ENCODE assay signal across 8 cellular contexts in genomic region chr6:36129889-36130671, GRCh38. TPM values are rescaled to one million over a fixed set of nuclear protein-coding genes. Genes with fewer than 3 reads are reported as not detected.
DNase-seq lines count a peak whose midpoint lies in the region; ATAC-seq, FAIRE-seq and TF ChIP-seq lines count a peak whose summit lies in the region.

Gene MAPK13, plus strand, starts transcription at chr6:36130513. Its CDS starts 70 bp downstream, at chr6:36130583.

- no peaks in the 10 kb centered on the region for H3K9me1 ChIP-seq in keratinocyte (ENCODE audit: control insufficient read depth, extremely low read depth, insufficient read depth, low read length)

- H3K27me3 ChIP-seq in adrenal gland (no peaks in the 10 kb centered on the region), keratinocyte (ENCODE audit: control insufficient read depth, extremely low read depth, insufficient read depth, low read length) (no peaks in the 10 kb centered on the region)

- H3K9ac ChIP-seq in keratinocyte (ENCODE audit: control insufficient read depth, extremely low read depth, insufficient read depth, low read length), result peak within 1 kb of the TSS; percentile 73

- H3K4me2 ChIP-seq in keratinocyte (ENCODE audit: control insufficient read depth, extremely low read depth, insufficient read depth, low read depth, low read length), result peak within 1 kb of the TSS; percentile 92

- dilution Hi-C loops in keratinocyte (cut with MboI; ENCODE audit: extremely low pct_ligation_motif_present, low sequenced_read_pairs), result no loop called here

- ATAC-seq in GM21723 (IDR thresholded peaks at IDR 0.05; ENCODE audit: unreplicated experiment), result no peak

- peaks cover 0 to 4% of the 10 kb centered on the region in 2 donors for H3K36me3 ChIP-seq in adrenal gland (replicated peaks in 1 of 2)
- H3K36me3 ChIP-seq in keratinocyte (ENCODE audit: control insufficient read depth in 2 of 2, extremely low read depth in 1 of 2, insufficient read depth in 2 of 2, low read length in 2 of 2), result peaks cover 0 to 3% of the 10 kb centered on the region in 2 experiments

- peaks cover 56 to 83% of the 10 kb centered on the region in 2 donors for H3K4me1 ChIP-seq in adrenal gland (replicated peaks in 1 of 2)
- peaks cover 30% of the 10 kb centered on the region for H3K4me1 ChIP-seq in keratinocyte (ENCODE audit: control insufficient read depth, extremely low read depth, insufficient read depth, low read length)

- intact Hi-C loops in adrenal gland (cut with DNase I), result loop anchor here (5.0 to 10.0 kb wide), 4 partner anchors 65 to 235 kb away; partner anchors contain the start of gene BRPF3 (in 2 of the 2)

- no peak for TF ChIP-seq CTCF in GM12875 (IDR thresholded peaks at IDR 0.05; ENCODE audit: borderline replicate concordance, insufficient read depth, low read depth, low read length)
- no peak for TF ChIP-seq CTCF in adrenal gland (IDR thresholded peaks at IDR 0.05)
- no peak for TF ChIP-seq CTCF in keratinocyte (optimal IDR thresholded peaks at IDR 0.05 in 1 of 3, IDR thresholded peaks at IDR 0.05 in 1 of 3, conservative IDR thresholded peaks at IDR 0.05 in 1 of 3; ENCODE audit: extremely low read depth in 1 of 3, insufficient read depth in 2 of 3, low read length in 3 of 3)

- FAIRE-seq in keratinocyte (lab: Jason Lieb, UNC), result no peak

- 2 to 28% (median 16%) methylated on average over 3 to 61 of the region's 61 CpGs for WGBS in adrenal gland, 4 donors

- peaks cover 2% of the 10 kb centered on the region for H3K79me2 ChIP-seq in keratinocyte (ENCODE audit: control insufficient read depth, insufficient read depth, low read length)

- peak in 1 of 2 donors; percentile 37 for TF ChIP-seq POLR2A in adrenal gland (IDR thresholded peaks at IDR 0.05)

- DNase-seq in NCI-H510A treated with DMSO at 0.1 percent for 48 hours (lab: John Stamatoyannopoulos, UW) (peak; percentile 82), adrenal gland (peak in 3 of 7 donors; percentile 45 to 63 (median 47)), keratinocyte (ENCODE audit: low read depth, low spot score) (no peak), GM19238 (ENCODE audit: insufficient read length, low spot score) (no peak), SIG-M5 treated with dmso at 0.1 percent for 504 hours (lab: John Stamatoyannopoulos, UW; ENCODE audit: unreplicated experiment) (no peak)
- DNase-seq in stimulated activated CD4-positive, alpha-beta T cell treated with anti-CD3 and anti-CD28 coated beads, Interleukin-2, amount 100 ng/mL, for 24 hours, result peak; percentile 44 to 49

- peak within 1 kb of the TSS; percentile 96 for H2AFZ ChIP-seq in keratinocyte (ENCODE audit: control insufficient read depth, low read length)

- H3K27ac ChIP-seq in adrenal gland (peak within 1 kb of the TSS; percentile 74 to 97 (median 93)), keratinocyte (ENCODE audit: control insufficient read depth, insufficient read depth, low read length) (peak within 1 kb of the TSS; percentile 43)

- no peaks in the 10 kb centered on the region for H4K20me1 ChIP-seq in keratinocyte (ENCODE audit: control insufficient read depth, extremely low read depth, insufficient read depth, low read length)

- H3K4me3 ChIP-seq in GM12875 (ENCODE audit: low read depth, low read length) (peak within 1 kb of the TSS; percentile 16), adrenal gland (peak within 1 kb of the TSS in 2 of 4 donors; percentile 20 to 55), keratinocyte (ENCODE audit: control insufficient read depth in 2 of 3, extremely low read depth in 1 of 3, insufficient read depth in 2 of 3, low read depth in 1 of 3, low read length in 3 of 3) (peak within 1 kb of the TSS; percentile 47 to 69 (median 67))

- H3K9me3 ChIP-seq in adrenal gland (replicated peaks in 1 of 3), result no peaks in the 10 kb centered on the region
- no peaks in the 10 kb centered on the region for H3K9me3 ChIP-seq in keratinocyte (ENCODE audit: control insufficient read depth, low read depth, low read length)

RNA-seq across cellular contexts. Expression of gene MAPK13, which starts in this region (rescaled TPM):
- total RNA-seq in adrenal gland, result 100 to 1,000 TPM in 3 of 8 donors, 10 to 100 TPM in 5; 72.0 to 148 (median 91.2) TPM
- polyA plus RNA-seq in adrenal gland (10 to 100 TPM; 54.8 to 56.7 (median 56.7) TPM), keratinocyte (15.7 to 31.3 TPM (median 19.3 TPM) in 3 replicates)
- 55.3 TPM for polyA plus RNA-seq in keratinocyte (2011; ENCODE audit: low read depth)
- 20.9 and 24.6 TPM in 2 replicates for polyA plus RNA-seq in keratinocyte (2011; cell fraction: cytosol; rRNA removed)
- 20.2 and 21.5 TPM in 2 replicates for polyA plus RNA-seq in keratinocyte (2011; cell fraction: nucleus; rRNA removed)
- 28.5 and 37.7 TPM in 2 replicates for polyA plus RNA-seq in keratinocyte (2012; ENCODE audit: low replicate concordance)
- polyA minus RNA-seq in keratinocyte, result 22.9 to 27.0 TPM (median 23.2 TPM) in 3 replicates
- polyA minus RNA-seq in keratinocyte (2011; cell fraction: cytosol; rRNA and poly(A)+ RNA removed), result 11.3 TPM
- polyA minus RNA-seq in keratinocyte (2011; cell fraction: nucleus; rRNA and poly(A)+ RNA removed), result 11.0 and 11.9 TPM in 2 replicates

Comparison
In these comparisons a context has a peak if more than half of its experiments do, and no peak if none do; other contexts are left out.
1. DNase-seq: peak in NCI-H510A treated with DMSO at 0.1 percent for 48 hours (single experiment) and stimulated activated CD4-positive, alpha-beta T cell treated with anti-CD3 and anti-CD28 coated beads, Interleukin-2, amount 100 ng/mL, for 24 hours (2 of 2); none in keratinocyte (single experiment), GM19238 (single experiment) and SIG-M5 treated with dmso at 0.1 percent for 504 hours (single experiment).